Comparison of ENCODE assay signal across 8 cellular contexts in genomic region chr1:18913065-18913502, GRCh38. TPM values are rescaled to one million over a fixed set of nuclear protein-coding genes. Genes with fewer than 3 reads are reported as not detected.
DNase-seq lines count a peak whose midpoint lies in the region; ATAC-seq, FAIRE-seq and TF ChIP-seq lines count a peak whose summit lies in the region.

No MANE protein-coding gene starts in this region.

- TF ChIP-seq EP300 in HepG2 (IDR thresholded peaks at IDR 0.05; ENCODE audit: low read depth in 2 of 2, low read length in 2 of 2) (no peak), HepG2 (CRISPR knock-in tag; IDR thresholded peaks at IDR 0.05; ENCODE audit: borderline replicate concordance) (no peak)

- peak; percentile 77 for FAIRE-seq in HepG2 (lab: Jason Lieb, UNC)

- TF ChIP-seq CTCF in AG04449 (IDR thresholded peaks at IDR 0.05; ENCODE audit: insufficient read depth, low read length, missing control alignments): peak; percentile 100
- TF ChIP-seq CTCF in choroid plexus epithelial cell (conservative IDR thresholded peaks at IDR 0.05; ENCODE audit: low read depth, low read length): peak; percentile 99
- TF ChIP-seq CTCF in HepG2 (CRISPR knock-in tag; IDR thresholded peaks at IDR 0.05): peak; percentile 100

- TF ChIP-seq POLR2A in HepG2 (IDR thresholded peaks at IDR 0.05; ENCODE audit: insufficient read depth in 1 of 2, low read depth in 2 of 2, low read length in 2 of 2): no peak

- BruUV-seq in HepG2 (replicated peaks; lab: Mats Ljungman, UMichigan): no TSS peak

- DNase-seq in AG04449 (ENCODE audit: low read depth, low spot score) (no peak), NCI-H2227 (lab: John Stamatoyannopoulos, UW; ENCODE audit: unreplicated experiment) (peak; percentile 72), choroid plexus epithelial cell (ENCODE audit: low read depth) (peak; percentile 83), HepG2 (ENCODE audit: low spot score) (peak; percentile 66)
- peak; percentile 72 to 80 for DNase-seq in activated CD4-positive, alpha-beta T cell treated with anti-CD3 and anti-CD28 coated beads for 4 hours
- DNase-seq in stimulated activated CD4-positive, alpha-beta T cell treated with anti-CD3 and anti-CD28 coated beads, Interleukin-4, amount 100 ng/mL, for 4 hours: peak; percentile 61 to 81

- peaks cover 13% of the 10 kb centered on the region for H3K4me1 ChIP-seq in HepG2 (ENCODE audit: insufficient read depth, low read length)

- in situ Hi-C loops in HepG2 (cut with HindIII; ENCODE audit: extremely low pct_ligation_motif_present, low pct_unique_long_range_greater_than_20kb): no loop called here

- no peak overlapping the region for H2AFZ ChIP-seq in HepG2 (ENCODE audit: low read length)

- peaks cover 24 to 75% of the 10 kb centered on the region in 2 experiments; a peak in 4 of 5 replicates for H3K36me3 ChIP-seq in HepG2 (replicated peaks in 1 of 2; ENCODE audit: control insufficient read depth in 1 of 2, insufficient read depth in 2 of 2, low read length in 2 of 2)

- no peaks in the 10 kb centered on the region for H3K9me3 ChIP-seq in HepG2 (ENCODE audit: low read length)

- POLR2A ChIA-PET in AG04449 (lab: Yijun Ruan, JAX): no interaction called here
- POLR2A ChIA-PET in HepG2 (lab: Yijun Ruan, JAX): interaction anchor here (0.6 to 1.8 kb wide), 4 partner anchors 11 to 323 kb away, joined by 3 to 12 read pairs (median 4); partner anchors contain the start of gene ALDH4A1

- 40% methylated on average over 7 of the region's 14 CpGs for WGBS in HepG2 (ENCODE audit: low lambda C conversion rate)

- H3K79me2 ChIP-seq in HepG2 (ENCODE audit: insufficient read depth, low read length): no peaks in the 10 kb centered on the region

- no peak overlapping the region for H3K9ac ChIP-seq in HepG2 (ENCODE audit: insufficient read depth, low read depth, low read length)

- H3K27ac ChIP-seq in HepG2 (ENCODE audit: extremely low read length, insufficient read depth, low read length): no peak overlapping the region

- intact Hi-C loops in HepG2 (cut with micrococcal nuclease; ENCODE audit: unreplicated experiment): loop anchor here (1.0 to 5.0 kb wide), 2 partner anchors 29 to 184 kb away; no protein-coding TSS in a partner anchor

- peak; percentile 98 for TF ChIP-seq RAD21 in HepG2 (CRISPR knock-in tag; IDR thresholded peaks at IDR 0.05)

- H4K20me1 ChIP-seq in HepG2 (ENCODE audit: insufficient read depth, low read length): no peaks in the 10 kb centered on the region

- H3K4me3 ChIP-seq in AG04449 (ENCODE audit: low read depth, low read length) (no peak overlapping the region), choroid plexus epithelial cell (ENCODE audit: low read depth, low read length) (peak overlapping the region; percentile 39), HepG2 (replicated peaks in 1 of 3; ENCODE audit: insufficient read depth in 1 of 3, low read depth in 2 of 3, low read length in 3 of 3) (no peak overlapping the region)

- H3K4me2 ChIP-seq in HepG2 (ENCODE audit: low read depth, low read length): no peak overlapping the region

- CTCF ChIA-PET in AG04449 (lab: Yijun Ruan, JAX): interaction anchor here (0.7 to 10.6 kb wide), 60 partner anchors 8 to 322 kb away, joined by 3 to 212 read pairs (median 8); partner anchors contain the start of genes ALDH4A1 and IFFO2
- CTCF ChIA-PET in HepG2 (lab: Yijun Ruan, JAX; ENCODE audit: low intra/inter-chr PET ratio, low total read pairs): interaction anchor here (0.7 to 2.2 kb wide), 11 partner anchors 9 to 201 kb away, joined by 3 to 29 read pairs (median 6); no protein-coding TSS in a partner anchor

- ATAC-seq in GM18867 (IDR thresholded peaks at IDR 0.05; ENCODE audit: unreplicated experiment) (peak; percentile 53), HepG2 (peak; percentile 97), GM19455 (IDR thresholded peaks at IDR 0.05; ENCODE audit: unreplicated experiment) (no peak)

- H3K27me3 ChIP-seq in HepG2 (ENCODE audit: control insufficient read depth in 1 of 2, insufficient read depth in 2 of 2, low read length in 2 of 2): no peaks in the 10 kb centered on the region

RNA-seq across cellular contexts. Expression of gene ALDH4A1, which starts 10.7 kb away (rescaled TPM):
- total RNA-seq in HepG2 (2016; rRNA removed; fragmentation: Illumina TruSeq; extraction: Trizol): 58.5 and 76.4 TPM in 2 replicates
- total RNA-seq in HepG2 (2016; cell fraction: cytosol; rRNA removed; fragmentation: Illumina TruSeq; extraction: Trizol; ENCODE audit: low read depth): 7.2 and 7.7 TPM in 2 replicates
- total RNA-seq in HepG2 (2016; cell fraction: insoluble cytoplasmic fraction; rRNA removed; fragmentation: Illumina TruSeq; extraction: Trizol): 53.0 and 79.3 TPM in 2 replicates
- total RNA-seq in HepG2 (2016; cell fraction: membrane; rRNA removed; fragmentation: Illumina TruSeq; extraction: Trizol): 22.0 and 22.8 TPM in 2 replicates
- 52.1 and 60.8 TPM in 2 replicates for total RNA-seq in HepG2 (2016; cell fraction: nucleus; rRNA removed; fragmentation: Illumina TruSeq; extraction: Trizol)
- 229 and 240 TPM in 2 replicates for polyA plus RNA-seq in HepG2 (2011; rRNA removed)
- 210 and 362 TPM in 2 replicates for polyA plus RNA-seq in HepG2 (2011; cell fraction: cytosol; rRNA removed)
- polyA plus RNA-seq in HepG2 (2011; cell fraction: nucleus; rRNA removed): 328 and 432 TPM in 2 replicates
- 87.2 and 88.3 TPM in 2 replicates for polyA plus RNA-seq in HepG2 (2012)
- 7.1 and 8.1 TPM in 2 replicates for polyA plus RNA-seq in HepG2 (2016; cell fraction: cytosol; fragmentation: Illumina TruSeq; extraction: Trizol; ENCODE audit: low read depth)
- polyA plus RNA-seq in HepG2 (2016; cell fraction: insoluble cytoplasmic fraction; fragmentation: Illumina TruSeq; extraction: Trizol; ENCODE audit: low read depth): 53.0 and 59.0 TPM in 2 replicates
- 16.0 and 17.1 TPM in 2 replicates for polyA plus RNA-seq in HepG2 (2016; cell fraction: membrane; fragmentation: Illumina TruSeq; extraction: Trizol; ENCODE audit: low read depth)
- polyA plus RNA-seq in HepG2 (2016; cell fraction: nucleus; fragmentation: Illumina TruSeq; extraction: Trizol; ENCODE audit: insufficient read depth, low read depth): 91.4 and 94.6 TPM in 2 replicates
- polyA minus RNA-seq in HepG2 (2011; rRNA and poly(A)+ RNA removed; ENCODE audit: low replicate concordance): 12.3 and 373 TPM in 2 replicates
- polyA minus RNA-seq in HepG2 (2011; cell fraction: cytosol; rRNA and poly(A)+ RNA removed): 140 and 148 TPM in 2 replicates
- polyA minus RNA-seq in HepG2 (2011; cell fraction: nucleus; rRNA and poly(A)+ RNA removed): 129 and 138 TPM in 2 replicates

RNA-seq across cellular contexts. Expression of gene IFFO2, which starts 43.4 kb away (rescaled TPM):
- 16.3 and 16.7 TPM in 2 replicates for total RNA-seq in HepG2 (2016; rRNA removed; fragmentation: Illumina TruSeq; extraction: Trizol)
- 1.4 and 1.9 TPM in 2 replicates for total RNA-seq in HepG2 (2016; cell fraction: cytosol; rRNA removed; fragmentation: Illumina TruSeq; extraction: Trizol; ENCODE audit: low read depth)
- total RNA-seq in HepG2 (2016; cell fraction: insoluble cytoplasmic fraction; rRNA removed; fragmentation: Illumina TruSeq; extraction: Trizol): 12.2 and 17.7 TPM in 2 replicates
- 3.8 and 4.9 TPM in 2 replicates for total RNA-seq in HepG2 (2016; cell fraction: membrane; rRNA removed; fragmentation: Illumina TruSeq; extraction: Trizol)
- total RNA-seq in HepG2 (2016; cell fraction: nucleus; rRNA removed; fragmentation: Illumina TruSeq; extraction: Trizol): 10.0 and 11.1 TPM in 2 replicates
- polyA plus RNA-seq in HepG2 (2011; rRNA removed): 6.9 and 7.3 TPM in 2 replicates
- 8.4 and 12.3 TPM in 2 replicates for polyA plus RNA-seq in HepG2 (2011; cell fraction: cytosol; rRNA removed)
- 21.1 and 21.8 TPM in 2 replicates for polyA plus RNA-seq in HepG2 (2011; cell fraction: nucleus; rRNA removed)
- 5.7 and 8.6 TPM in 2 replicates for polyA plus RNA-seq in HepG2 (2012)
- polyA plus RNA-seq in HepG2 (2016; cell fraction: cytosol; fragmentation: Illumina TruSeq; extraction: Trizol; ENCODE audit: low read depth): 0.47 and 1.00 TPM in 2 replicates
- 9.4 and 11.8 TPM in 2 replicates for polyA plus RNA-seq in HepG2 (2016; cell fraction: insoluble cytoplasmic fraction; fragmentation: Illumina TruSeq; extraction: Trizol; ENCODE audit: low read depth)
- 1.5 and 1.6 TPM in 2 replicates for polyA plus RNA-seq in HepG2 (2016; cell fraction: membrane; fragmentation: Illumina TruSeq; extraction: Trizol; ENCODE audit: low read depth)
- 13.9 and 14.1 TPM in 2 replicates for polyA plus RNA-seq in HepG2 (2016; cell fraction: nucleus; fragmentation: Illumina TruSeq; extraction: Trizol; ENCODE audit: insufficient read depth, low read depth)
- 2.4 and 21.3 TPM in 2 replicates for polyA minus RNA-seq in HepG2 (2011; rRNA and poly(A)+ RNA removed; ENCODE audit: low replicate concordance)
- polyA minus RNA-seq in HepG2 (2011; cell fraction: cytosol; rRNA and poly(A)+ RNA removed): 10.2 and 10.5 TPM in 2 replicates
- polyA minus RNA-seq in HepG2 (2011; cell fraction: nucleus; rRNA and poly(A)+ RNA removed): 4.0 and 6.3 TPM in 2 replicates

RNA-seq across cellular contexts. Expression of gene TAS1R2, which starts 53.6 kb away (rescaled TPM):
- total RNA-seq in HepG2 (2016; rRNA removed; fragmentation: Illumina TruSeq; extraction: Trizol): not detected in 2 replicates
- total RNA-seq in HepG2 (2016; cell fraction: cytosol; rRNA removed; fragmentation: Illumina TruSeq; extraction: Trizol; ENCODE audit: low read depth): not detected in 2 replicates
- not detected in 2 replicates for total RNA-seq in HepG2 (2016; cell fraction: insoluble cytoplasmic fraction; rRNA removed; fragmentation: Illumina TruSeq; extraction: Trizol)
- total RNA-seq in HepG2 (2016; cell fraction: membrane; rRNA removed; fragmentation: Illumina TruSeq; extraction: Trizol): not detected in 2 replicates
- total RNA-seq in HepG2 (2016; cell fraction: nucleus; rRNA removed; fragmentation: Illumina TruSeq; extraction: Trizol): not detected in 2 replicates
- polyA plus RNA-seq in HepG2 (2011; rRNA removed): not detected in 2 replicates
- 0.01 TPM in 1 of 2 replicates, not detected in the other for polyA plus RNA-seq in HepG2 (2011; cell fraction: cytosol; rRNA removed)
- 0.08 and 0.16 TPM in 2 replicates for polyA plus RNA-seq in HepG2 (2011; cell fraction: nucleus; rRNA removed)
- 0.09 TPM in 1 of 2 replicates, not detected in the other for polyA plus RNA-seq in HepG2 (2012)
- not detected in 2 replicates for polyA plus RNA-seq in HepG2 (2016; cell fraction: cytosol; fragmentation: Illumina TruSeq; extraction: Trizol; ENCODE audit: low read depth)
- polyA plus RNA-seq in HepG2 (2016; cell fraction: insoluble cytoplasmic fraction; fragmentation: Illumina TruSeq; extraction: Trizol; ENCODE audit: low read depth): not detected in 2 replicates
- polyA plus RNA-seq in HepG2 (2016; cell fraction: membrane; fragmentation: Illumina TruSeq; extraction: Trizol; ENCODE audit: low read depth): not detected in 2 replicates
- not detected in 2 replicates for polyA plus RNA-seq in HepG2 (2016; cell fraction: nucleus; fragmentation: Illumina TruSeq; extraction: Trizol; ENCODE audit: insufficient read depth, low read depth)
- polyA minus RNA-seq in HepG2 (2011; rRNA and poly(A)+ RNA removed; ENCODE audit: low replicate concordance): not detected in 2 replicates
- polyA minus RNA-seq in HepG2 (2011; cell fraction: cytosol; rRNA and poly(A)+ RNA removed): not detected in 2 replicates
- not detected in 2 replicates for polyA minus RNA-seq in HepG2 (2011; cell fraction: nucleus; rRNA and poly(A)+ RNA removed)
